Comparison of ENCODE assay signal across 10 cellular contexts in the genomic region with DNA sequence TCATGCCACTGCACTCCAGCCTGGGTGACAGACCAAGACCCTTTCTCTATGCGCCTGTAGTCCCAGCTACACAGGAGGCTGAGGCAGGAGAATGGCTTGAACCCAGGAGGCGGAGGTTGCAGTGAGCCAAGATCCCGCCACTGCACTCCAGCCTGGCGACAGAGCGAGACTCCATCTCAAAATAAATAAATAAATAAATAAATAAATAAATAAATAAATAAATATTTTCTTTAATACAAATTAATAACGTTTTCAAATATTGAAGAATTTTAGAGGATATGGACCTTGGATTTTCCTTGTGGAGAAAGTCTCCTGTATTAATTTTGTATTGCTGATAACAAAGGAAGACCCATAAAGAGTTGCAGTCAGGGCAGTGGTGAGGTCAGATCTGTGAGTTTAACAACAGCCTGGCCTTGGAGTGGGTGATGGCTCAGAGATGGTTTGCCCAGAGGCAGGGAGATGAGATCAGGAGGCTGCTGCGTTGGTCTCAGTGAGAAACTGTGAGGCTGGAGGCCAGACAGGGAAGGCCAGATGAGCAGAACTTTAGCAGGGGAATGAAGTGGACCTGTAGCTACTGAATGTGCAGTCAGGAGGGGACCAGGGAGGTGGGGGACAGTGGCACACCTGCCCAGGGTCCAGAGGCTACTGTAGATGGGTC. TPM values are rescaled to one million over a fixed set of nuclear protein-coding genes. Genes with fewer than 3 reads are reported as not detected.
DNase-seq lines count a peak whose midpoint lies in the region; TF ChIP-seq lines count a peak whose summit lies in the region.
"Had no signal": no experiment of that assay in that cellular context is flagged by ENCODE, and none has a peak within 500 bp of the region (broad histone marks: within the 10 kb centered on the region; RNA-seq: fewer than 3 reads in every experiment).

No MANE protein-coding gene starts in this region.

- DNase-seq in HK-2 (ENCODE audit: unreplicated experiment) (peak; percentile 22), neural crest cell (ENCODE audit: low read depth, low spot score) (no peak), NCI-H128 (lab: John Stamatoyannopoulos, UW; ENCODE audit: unreplicated experiment) (no peak), HT-29 (ENCODE audit: low spot score) (no peak), ecto neural progenitor cell (ENCODE audit: low spot score) (no peak)
- DNase-seq: activated B cell treated with CpG ODN at 0.5 μM for 24 hours; natural killer cell; NCI-H146; stimulated activated naive CD4-positive, alpha-beta T cell had no signal

- H3K9me3 Mint-ChIP-seq in brain (no peaks in the 10 kb centered on the region), neural crest cell (no peaks in the 10 kb centered on the region)
- H3K9me3 Mint-ChIP-seq: activated B cell treated with CpG ODN at 0.5 μM for 24 hours, natural killer cell had no signal

- peaks cover 5% of the 10 kb centered on the region for H3K4me1 Mint-ChIP-seq in brain
- H3K4me1 Mint-ChIP-seq in neural crest cell = peaks cover 6% of the 10 kb centered on the region

- peak overlapping the region in 3 of 5 experiments; percentile 65 to 78 (median 73) for H3K27ac Mint-ChIP-seq in brain
- peak overlapping the region; percentile 61 for H3K27ac Mint-ChIP-seq in neural crest cell (ENCODE audit: unreplicated experiment)
- H3K27ac Mint-ChIP-seq: activated B cell treated with CpG ODN at 0.5 μM for 24 hours, natural killer cell had no signal

- H3K4me3 Mint-ChIP-seq in brain = no peak overlapping the region
- no peak overlapping the region for H3K4me3 Mint-ChIP-seq in neural crest cell
- H3K4me3 Mint-ChIP-seq: activated B cell treated with CpG ODN at 0.5 μM for 24 hours, natural killer cell had no signal

- H3K36me3 Mint-ChIP-seq in brain (peaks cover 5% of the 10 kb centered on the region), neural crest cell (ENCODE audit: low read depth) (peaks cover 6% of the 10 kb centered on the region)
- H3K36me3 Mint-ChIP-seq: natural killer cell had no signal

- TF ChIP-seq CTCF in brain (conservative IDR thresholded peaks at IDR 0.05) = no peak
- TF ChIP-seq CTCF in neural crest cell (conservative IDR thresholded peaks at IDR 0.05) = no peak

- H3K27me3 Mint-ChIP-seq in brain (no peaks in the 10 kb centered on the region), neural crest cell (ENCODE audit: low read depth) (no peaks in the 10 kb centered on the region)

RNA-seq across cellular contexts. Expression of a gene that starts 4.4 kb away (rescaled TPM):
- polyA plus RNA-seq in brain (ENCODE audit: insufficient read depth, low read depth, low replicate concordance) = 13.4 TPM
- total RNA-seq in neural crest cell = 9.6 and 11.2 TPM in 2 replicates
- total RNA-seq in HT-29 (2014; rRNA removed; shearing (Covaris generic)) = 0.52 TPM in 1 of 2 replicates, not detected in the other
- total RNA-seq: activated B cell treated with CpG ODN at 0.5 μM for 24 hours had no signal

RNA-seq across cellular contexts. Expression of a gene that starts 36.1 kb away (rescaled TPM):
- 109 TPM for polyA plus RNA-seq in brain (ENCODE audit: insufficient read depth, low read depth, low replicate concordance)
- 49.4 and 51.4 TPM in 2 replicates for total RNA-seq in neural crest cell
- 0.26 and 1.6 TPM in 2 replicates for total RNA-seq in HT-29 (2014; rRNA removed; shearing (Covaris generic))

RNA-seq across cellular contexts. Expression of a gene that starts 36.2 kb away (rescaled TPM):
- polyA plus RNA-seq in brain (ENCODE audit: insufficient read depth, low read depth, low replicate concordance) = 229 TPM
- total RNA-seq in neural crest cell = 215 and 220 TPM in 2 replicates
- total RNA-seq in HT-29 (2014; rRNA removed; shearing (Covaris generic)) = 469 and 546 TPM in 2 replicates

RNA-seq across cellular contexts. Expression of a gene that starts 50.8 kb away (rescaled TPM):
- 49.5 TPM for polyA plus RNA-seq in brain (ENCODE audit: insufficient read depth, low read depth, low replicate concordance)
- 130 and 140 TPM in 2 replicates for total RNA-seq in neural crest cell
- total RNA-seq in HT-29 (2014; rRNA removed; shearing (Covaris generic)) = 42.6 and 48.6 TPM in 2 replicates

RNA-seq across cellular contexts. Expression of a gene that starts 55.7 kb away (rescaled TPM):
- polyA plus RNA-seq in brain (ENCODE audit: insufficient read depth, low read depth, low replicate concordance) = 40.9 TPM
- 72.7 and 75.2 TPM in 2 replicates for total RNA-seq in neural crest cell
- 29.3 and 31.7 TPM in 2 replicates for total RNA-seq in HT-29 (2014; rRNA removed; shearing (Covaris generic))

Comparison
In these comparisons a context has a peak if more than half of its experiments do, and no peak if none do; other contexts are left out.
1. RNA of a gene that starts 36.1 kb away (total RNA-seq): 49.4 to 51.4 TPM in neural crest cell; 0.26 to 1.6 TPM in HT-29; every median in the first group is over 10 times any median in the second.